ENCODE assay signal across 10 cellular contexts in the genomic region with DNA sequence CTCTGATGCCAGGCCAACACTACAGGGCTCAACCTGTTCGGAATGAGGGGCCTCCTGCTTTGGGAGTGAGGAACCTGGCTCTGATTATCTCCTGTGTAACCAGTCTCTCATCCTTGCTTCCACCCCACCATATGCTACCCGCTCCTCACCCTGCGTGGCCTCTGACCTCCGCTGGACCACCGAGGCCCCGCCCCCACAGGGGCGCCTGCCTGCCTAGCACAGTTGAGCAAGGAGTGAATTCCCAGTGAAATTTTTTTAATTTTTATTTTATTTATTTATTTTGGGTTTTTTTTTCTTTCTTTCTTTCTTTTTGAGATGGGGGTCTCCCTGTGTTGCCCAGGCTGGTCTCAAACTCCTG. TPM values are rescaled to one million over a fixed set of nuclear protein-coding genes. Genes with fewer than 3 reads are reported as not detected.
DNase-seq lines count a peak whose midpoint lies in the region; ATAC-seq and TF ChIP-seq lines count a peak whose summit lies in the region.
"Had no signal": no experiment of that assay in that cellular context is flagged by ENCODE, and none has a peak within 500 bp of the region (broad histone marks: within the 10 kb centered on the region; RNA-seq: fewer than 3 reads in every experiment).

No MANE protein-coding gene starts in this region.

- H3K27me3 ChIP-seq in mucosa of stomach (ENCODE audit: control insufficient read depth, insufficient read depth, low read length) (peaks cover 7% of the 10 kb centered on the region), transverse colon (no peaks in the 10 kb centered on the region)

- H3K27ac ChIP-seq in transverse colon: peak overlapping the region; percentile 93 to 99 (median 97)

- no peak for ATAC-seq in Right ventricle myocardium inferior
- ATAC-seq in left ventricle myocardium superior: no peak
- no peak for ATAC-seq in GM18868 (IDR thresholded peaks at IDR 0.05; ENCODE audit: unreplicated experiment)
- no peak for ATAC-seq in GM18520 (IDR thresholded peaks at IDR 0.05; ENCODE audit: unreplicated experiment)
- ATAC-seq: left lobe of liver had no signal

- H3K4me3 Mint-ChIP-seq in activated naive CD8-positive, alpha-beta T cell: peak overlapping the region; percentile 96

- H3K9ac ChIP-seq in mucosa of stomach (ENCODE audit: low read length): peak overlapping the region; percentile 79

- H3K27ac Mint-ChIP-seq in activated naive CD8-positive, alpha-beta T cell: peak overlapping the region; percentile 98

- intact Hi-C loops in Right ventricle myocardium inferior (cut with DNase I): no loop called here
- intact Hi-C loops in left ventricle myocardium superior (cut with micrococcal nuclease): loop anchor here (10.0 kb wide), 1 partner anchor 118 kb away; the partner anchor contains the start of gene NADK
- intact Hi-C loops in transverse colon (cut with DNase I; ENCODE audit: low total_unique reads): no loop called here

- in situ Hi-C loops in transverse colon (cut with MboI; ENCODE audit: low pct_ligation_motif_present in 1 of 4, low pct_unique_long_range_greater_than_20kb in 1 of 4, low sequenced_read_pairs in 3 of 4): loop anchor here in 1 of 4 donors (25.0 kb wide), 1 partner anchor 130 kb away; no protein-coding TSS in a partner anchor

- peaks cover 4% of the 10 kb centered on the region for H3K36me3 Mint-ChIP-seq in activated naive CD8-positive, alpha-beta T cell

- no peak for TF ChIP-seq CTCF in transverse colon (IDR thresholded peaks at IDR 0.05)

- no peaks in the 10 kb centered on the region for H3K27me3 Mint-ChIP-seq in activated naive CD8-positive, alpha-beta T cell

- H3K4me3 ChIP-seq in mucosa of stomach (ENCODE audit: low read length): peak overlapping the region; percentile 1
- peak overlapping the region in 2 of 4 donors; percentile 88 to 94 for H3K4me3 ChIP-seq in transverse colon

- H3K36me3 ChIP-seq in mucosa of stomach (ENCODE audit: control insufficient read depth, insufficient read depth, low read length) (no peaks in the 10 kb centered on the region), transverse colon (no peaks in the 10 kb centered on the region)

- DNase-seq in Right ventricle myocardium inferior (ENCODE audit: missing footprints) (peak; percentile 37), left ventricle myocardium superior (no peak), transverse colon (no peak)
- DNase-seq in stimulated activated naive CD4-positive, alpha-beta T cell (lab: John Stamatoyannopoulos, UW): no peak
- DNase-seq: NCI-H526 had no signal

- no peaks in the 10 kb centered on the region for H3K9me3 Mint-ChIP-seq in activated naive CD8-positive, alpha-beta T cell (ENCODE audit: low read depth)

- peaks cover 74% of the 10 kb centered on the region for H3K4me1 ChIP-seq in mucosa of stomach (ENCODE audit: control insufficient read depth, insufficient read depth, low read length)
- peaks cover 46 to 69% (median 61%) of the 10 kb centered on the region in 4 donors for H3K4me1 ChIP-seq in transverse colon

- no peak for TF ChIP-seq EP300 in transverse colon (IDR thresholded peaks at IDR 0.05; ENCODE audit: low read depth)

- 76% methylated on average over 7 of the region's 7 CpGs; no CpG with 5 or more reads in 1 of the 2 donors for WGBS in transverse colon (ENCODE audit: low coverage in 1 of 2), 2 donors

- no peaks in the 10 kb centered on the region for H3K9me3 ChIP-seq in mucosa of stomach (ENCODE audit: control insufficient read depth, low read length)
- H3K9me3 ChIP-seq in transverse colon: no peaks in the 10 kb centered on the region

- peaks cover 49% of the 10 kb centered on the region for H3K4me1 Mint-ChIP-seq in activated naive CD8-positive, alpha-beta T cell (ENCODE audit: low read depth)

- TF ChIP-seq POLR2A in transverse colon (IDR thresholded peaks at IDR 0.05): no peak

RNA-seq across cellular contexts. Expression of gene GNB1, which starts 1.9 kb away (rescaled TPM):
- total RNA-seq in Right ventricle myocardium inferior (182 TPM), left ventricle myocardium superior (172 TPM), transverse colon (100 to 1,000 TPM; 123 to 191 (median 174) TPM)

RNA-seq across cellular contexts. Expression of gene CALML6, which starts 22.3 kb away (rescaled TPM):
- total RNA-seq in Right ventricle myocardium inferior: not detected
- not detected for total RNA-seq in left ventricle myocardium superior
- under 1 TPM in 1 of 4 donors, not detected in 3; 0.48 TPM for total RNA-seq in transverse colon

RNA-seq across cellular contexts. Expression of gene TMEM52, which starts 26.3 kb away (rescaled TPM):
- total RNA-seq in Right ventricle myocardium inferior (1.2 TPM), left ventricle myocardium superior (1.7 TPM), transverse colon (1 to 10 TPM in 3 of 4 donors, not detected in 1; 5.2 to 9.5 (median 5.3) TPM)
